In the genomic region with DNA sequence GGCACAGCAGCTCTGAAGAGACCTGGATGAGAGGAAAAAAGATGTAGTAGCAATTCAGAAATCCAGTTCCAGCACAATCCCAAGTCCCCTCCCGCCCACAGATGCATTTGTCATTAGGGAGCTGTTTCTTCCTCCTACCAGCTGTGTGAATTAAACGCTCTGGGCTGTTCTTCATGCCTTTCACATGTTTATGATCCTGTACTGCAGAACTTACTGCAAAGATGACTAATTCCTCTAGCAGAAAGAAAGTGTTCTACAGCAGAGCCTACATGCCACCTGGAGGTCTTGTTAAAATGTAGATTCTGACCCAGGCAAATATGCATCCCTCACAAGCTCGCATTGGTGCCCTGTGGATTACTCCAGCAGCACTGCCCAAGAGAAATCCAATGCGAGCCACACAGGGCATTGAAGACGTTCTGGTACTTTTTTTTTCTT, we compare ENCODE assay signal across 10 cellular contexts. TPM values are rescaled to one million over a fixed set of nuclear protein-coding genes. Genes with fewer than 3 reads are reported as not detected.
DNase-seq lines count a peak whose midpoint lies in the region; ATAC-seq, FAIRE-seq and TF ChIP-seq lines count a peak whose summit lies in the region.
"Had no signal": no experiment of that assay in that cellular context is flagged by ENCODE, and none has a peak within 500 bp of the region (broad histone marks: within the 10 kb centered on the region; RNA-seq: fewer than 3 reads in every experiment).

No MANE protein-coding gene starts in this region.

- H3K4me3 Mint-ChIP-seq in neural progenitor cell = no peak overlapping the region

- dilution Hi-C loops in endothelial cell of umbilical vein (cut with MboI; ENCODE audit: extremely low pct_ligation_motif_present, low sequenced_read_pairs) = no loop called here

- TF ChIP-seq CTCF in DND-41 (IDR thresholded peaks at IDR 0.05; ENCODE audit: borderline replicate concordance, extremely low read depth, low read length, poor library complexity, severe bottlenecking) (no peak), Panc1 (IDR thresholded peaks at IDR 0.05) (no peak), endothelial cell of umbilical vein (IDR thresholded peaks at IDR 0.05; ENCODE audit: extremely low read depth in 1 of 2, insufficient read depth in 1 of 2, low read depth in 1 of 2, low read length in 2 of 2) (no peak), neural progenitor cell (IDR thresholded peaks at IDR 0.05) (no peak)

- H3K27me3 Mint-ChIP-seq in neural progenitor cell (ENCODE audit: insufficient read depth, low read depth) = peaks cover 11% of the 10 kb centered on the region

- H3F3A ChIP-seq in neural progenitor cell (ENCODE audit: low read depth) = peaks cover 94% of the 10 kb centered on the region

- no peak overlapping the region for H2AFZ ChIP-seq in DND-41 (ENCODE audit: low read depth, low read length)
- H2AFZ ChIP-seq in endothelial cell of umbilical vein (ENCODE audit: low read depth, low read length) = no peak overlapping the region
- H2AFZ ChIP-seq in neural progenitor cell (replicated peaks) = no peak overlapping the region

- POLR2A ChIA-PET in Panc1 (lab: Charles Lee) = no interaction called here
- POLR2A ChIA-PET in endothelial cell of umbilical vein (lab: Charles Lee) = no interaction called here

- no peaks in the 10 kb centered on the region for H3K9me3 Mint-ChIP-seq in neural progenitor cell

- BruUV-seq in Panc1 (replicated peaks; lab: Mats Ljungman, UMichigan) (no TSS peak), endothelial cell of umbilical vein (replicated peaks; lab: Mats Ljungman, UMichigan) (no TSS peak)

- peak overlapping the region; percentile 16; the same call in 1 of the 2 replicates for H3K27ac ChIP-seq in DND-41 (ENCODE audit: low read length)
- peak overlapping the region; percentile 100 for H3K27ac ChIP-seq in Panc1 (ENCODE audit: low read length)
- H3K27ac ChIP-seq in endothelial cell of umbilical vein (ENCODE audit: insufficient read depth, low read depth, low read length) = no peak overlapping the region
- H3K27ac ChIP-seq in neural progenitor cell = peak overlapping the region; percentile 13

- CTCF ChIA-PET in Panc1 (lab: Charles Lee) (no interaction called here), endothelial cell of umbilical vein (lab: Charles Lee) (interaction anchor here (1.0 to 1.8 kb wide), 4 partner anchors 8 to 133 kb away, joined by 3 to 10 read pairs (median 8); no protein-coding TSS in a partner anchor)

- peaks cover 65% of the 10 kb centered on the region for H3K4me1 Mint-ChIP-seq in neural progenitor cell

- H3K79me2 ChIP-seq in DND-41 (ENCODE audit: insufficient read depth, low read length) = peaks cover 100% of the 10 kb centered on the region
- peaks cover 86% of the 10 kb centered on the region for H3K79me2 ChIP-seq in endothelial cell of umbilical vein (ENCODE audit: control insufficient read depth, insufficient read depth, low read length)
- H3K79me2 ChIP-seq in neural progenitor cell (ENCODE audit: low read depth) = peaks cover 99% of the 10 kb centered on the region

- ATAC-seq in DND-41 (ENCODE audit: insufficient read depth, low read depth) (no peak), Panc1 (no peak), GM21360 (IDR thresholded peaks at IDR 0.05; ENCODE audit: unreplicated experiment) (no peak), HG03175 (IDR thresholded peaks at IDR 0.05; ENCODE audit: unreplicated experiment) (no peak)

- H3K27me3 ChIP-seq in DND-41 (ENCODE audit: insufficient read depth, low read length, poor library complexity) (no peaks in the 10 kb centered on the region), Panc1 (ENCODE audit: control insufficient read depth, insufficient read depth, low read length) (no peaks in the 10 kb centered on the region), endothelial cell of umbilical vein (ENCODE audit: control insufficient read depth in 2 of 2, insufficient read depth in 2 of 2, low read length in 2 of 2) (no peaks in the 10 kb centered on the region), neural progenitor cell (no peaks in the 10 kb centered on the region)

- no peak overlapping the region for H3K27ac Mint-ChIP-seq in neural progenitor cell

- peak overlapping the region; percentile 69 for H3K4me2 ChIP-seq in DND-41 (ENCODE audit: insufficient read depth, low read length)
- no peak overlapping the region for H3K4me2 ChIP-seq in endothelial cell of umbilical vein (ENCODE audit: insufficient read depth, low read length)
- H3K4me2 ChIP-seq in neural progenitor cell = no peak overlapping the region

- H3K9me1 ChIP-seq in endothelial cell of umbilical vein (replicated peaks; ENCODE audit: control insufficient read depth, extremely low read depth, insufficient read depth, low read length) = no peaks in the 10 kb centered on the region

- TF ChIP-seq POLR2A in endothelial cell of umbilical vein (IDR thresholded peaks at IDR 0.05; ENCODE audit: low read depth, low read length) = peak; percentile 57

- H3K9ac ChIP-seq in DND-41 (ENCODE audit: low read depth, low read length) (peak overlapping the region; percentile 97; the same call in 1 of the 2 replicates), endothelial cell of umbilical vein (replicated peaks; ENCODE audit: extremely low read depth, insufficient read depth, low read length) (no peak overlapping the region), neural progenitor cell (no peak overlapping the region)

- H3K4me1 ChIP-seq in DND-41 (ENCODE audit: insufficient read depth, low read length) = peaks cover 73% of the 10 kb centered on the region
- H3K4me1 ChIP-seq in Panc1 (ENCODE audit: control insufficient read depth, insufficient read depth, low read length) = peaks cover 76% of the 10 kb centered on the region
- peaks cover 50% of the 10 kb centered on the region for H3K4me1 ChIP-seq in endothelial cell of umbilical vein (ENCODE audit: control insufficient read depth, extremely low read depth, insufficient read depth, low read length)
- H3K4me1 ChIP-seq in neural progenitor cell = peaks cover 33% of the 10 kb centered on the region

- peaks cover 71% of the 10 kb centered on the region for H3K36me3 Mint-ChIP-seq in neural progenitor cell

- in situ Hi-C loops in Panc1 (cut with HindIII; ENCODE audit: low pct_unique_long_range_greater_than_20kb, low sequenced_read_pairs) = no loop called here

- H3K36me3 ChIP-seq in DND-41 (ENCODE audit: insufficient read depth, low read length) = peaks cover 99% of the 10 kb centered on the region
- H3K36me3 ChIP-seq in Panc1 (ENCODE audit: control insufficient read depth, insufficient read depth, low read length) = peaks cover 68% of the 10 kb centered on the region
- H3K36me3 ChIP-seq in endothelial cell of umbilical vein (ENCODE audit: control insufficient read depth in 2 of 2, extremely low read depth in 1 of 2, insufficient read depth in 2 of 2, low read length in 2 of 2) = peaks cover 49 to 56% of the 10 kb centered on the region in 2 experiments
- H3K36me3 ChIP-seq in neural progenitor cell = peaks cover 51% of the 10 kb centered on the region

- intact Hi-C loops in Panc1 (cut with micrococcal nuclease; ENCODE audit: unreplicated experiment) = no loop called here
- intact Hi-C loops in endothelial cell of umbilical vein (cut with micrococcal nuclease) = no loop called here

- H3K9me3 ChIP-seq in DND-41 (ENCODE audit: insufficient read depth, low read length, severe bottlenecking) (no peaks in the 10 kb centered on the region), Panc1 (ENCODE audit: control insufficient read depth, insufficient read depth, low read depth, low read length) (no peaks in the 10 kb centered on the region), endothelial cell of umbilical vein (replicated peaks; ENCODE audit: control insufficient read depth, insufficient read depth, low read length) (no peaks in the 10 kb centered on the region), neural progenitor cell (ENCODE audit: low read depth) (no peaks in the 10 kb centered on the region)

- H3K4me3 ChIP-seq in DND-41 (ENCODE audit: low read depth in 1 of 2, low read length in 2 of 2) = peak overlapping the region in 1 of 2 experiments; percentile 41; a peak in 1 of 4 replicates
- no peak overlapping the region; a peak in 1 of 4 replicates for H3K4me3 ChIP-seq in Panc1 (ENCODE audit: low read depth in 2 of 2, low read length in 2 of 2)
- no peak overlapping the region for H3K4me3 ChIP-seq in endothelial cell of umbilical vein (replicated peaks in 1 of 3; ENCODE audit: insufficient read depth in 1 of 3, low read depth in 1 of 3, low read length in 3 of 3)
- H3K4me3 ChIP-seq in neural progenitor cell = no peak overlapping the region

- no peak for DNase-seq in DND-41
- no peak for DNase-seq in Panc1 (ENCODE audit: low read depth, low spot score)
- no peak for DNase-seq in endothelial cell of umbilical vein (ENCODE audit: low read depth, low spot score)
- DNase-seq in neural progenitor cell (ENCODE audit: low spot score) = no peak
- DNase-seq in NCI-H69 (lab: John Stamatoyannopoulos, UW) = no peak
- no peak for DNase-seq in NCI-H146 (lab: John Stamatoyannopoulos, UW)
- DNase-seq: activated CD4-positive, alpha-beta T cell treated with anti-CD3 and anti-CD28 coated beads, Interleukin-2, amount 50 U/mL, for 4 hours; left cardiac atrium had no signal

- H4K20me1 ChIP-seq in DND-41 (ENCODE audit: insufficient read depth, low read length) (peaks cover 93% of the 10 kb centered on the region), endothelial cell of umbilical vein (replicated peaks; ENCODE audit: control insufficient read depth, extremely low read depth, insufficient read depth, low read length) (peaks cover 4% of the 10 kb centered on the region), neural progenitor cell (ENCODE audit: low read depth) (peaks cover 100% of the 10 kb centered on the region)

- FAIRE-seq in endothelial cell of umbilical vein (lab: Jason Lieb, UNC) = no peak

RNA-seq across cellular contexts. Expression of gene ENO1, which starts 6.5 kb away (rescaled TPM):
- total RNA-seq in Panc1 (2021; ENCODE audit: unreplicated experiment) = 2,480 TPM
- polyA plus RNA-seq in Panc1 (2012; ENCODE audit: insufficient read length) = 3,248 TPM
- 1,530 and 1,593 TPM in 2 replicates for total RNA-seq in endothelial cell of umbilical vein
- polyA plus RNA-seq in endothelial cell of umbilical vein = 1,111 and 1,134 TPM in 2 replicates
- polyA plus RNA-seq in endothelial cell of umbilical vein (2011; cell fraction: cytosol; rRNA removed) = 1,324 and 1,546 TPM in 2 replicates
- 1,008 and 1,022 TPM in 2 replicates for polyA plus RNA-seq in endothelial cell of umbilical vein (2011; cell fraction: nucleus; rRNA removed)
- 1,225 and 1,921 TPM in 2 replicates for polyA plus RNA-seq in endothelial cell of umbilical vein (2012)
- polyA minus RNA-seq in endothelial cell of umbilical vein = 1,405 and 1,507 TPM in 2 replicates
- 1,988 TPM for polyA minus RNA-seq in endothelial cell of umbilical vein (2011; cell fraction: cytosol; rRNA and poly(A)+ RNA removed)
- polyA minus RNA-seq in endothelial cell of umbilical vein (2011; cell fraction: nucleus; rRNA and poly(A)+ RNA removed) = 303 and 331 TPM in 2 replicates
- 1,414 and 2,157 TPM in 2 replicates for total RNA-seq in neural progenitor cell (ENCODE audit: low replicate concordance)

RNA-seq across cellular contexts. Expression of gene RERE, which starts 54.5 kb away (rescaled TPM):
- total RNA-seq in Panc1 (2021; ENCODE audit: unreplicated experiment) (217 TPM), endothelial cell of umbilical vein (110 and 113 TPM in 2 replicates), neural progenitor cell (ENCODE audit: low replicate concordance) (29.8 and 46.5 TPM in 2 replicates)
- 196 TPM for polyA plus RNA-seq in Panc1 (2012; ENCODE audit: insufficient read length)
- polyA plus RNA-seq in endothelial cell of umbilical vein = 14.1 and 14.8 TPM in 2 replicates
- 13.2 and 15.8 TPM in 2 replicates for polyA plus RNA-seq in endothelial cell of umbilical vein (2011; cell fraction: cytosol; rRNA removed)
- 80.7 and 124 TPM in 2 replicates for polyA plus RNA-seq in endothelial cell of umbilical vein (2011; cell fraction: nucleus; rRNA removed)
- polyA plus RNA-seq in endothelial cell of umbilical vein (2012) = 42.4 and 43.0 TPM in 2 replicates
- polyA minus RNA-seq in endothelial cell of umbilical vein = 87.1 and 101 TPM in 2 replicates
- polyA minus RNA-seq in endothelial cell of umbilical vein (2011; cell fraction: cytosol; rRNA and poly(A)+ RNA removed) = 26.8 TPM
- 162 and 195 TPM in 2 replicates for polyA minus RNA-seq in endothelial cell of umbilical vein (2011; cell fraction: nucleus; rRNA and poly(A)+ RNA removed)
